ENCODE assay signal across 7 cellular contexts in genomic region chr7:101390901-101391301, GRCh38. TPM values are rescaled to one million over a fixed set of nuclear protein-coding genes. Genes with fewer than 3 reads are reported as not detected.
DNase-seq lines count a peak whose midpoint lies in the region; ATAC-seq, FAIRE-seq and TF ChIP-seq lines count a peak whose summit lies in the region.

No MANE protein-coding gene starts in this region.

- H3K4me1 Mint-ChIP-seq in progenitor cell of endocrine pancreas (ENCODE audit: low read depth): peaks cover 8% of the 10 kb centered on the region

- no peaks in the 10 kb centered on the region for H3K27me3 Mint-ChIP-seq in progenitor cell of endocrine pancreas

- H3K36me3 ChIP-seq in OCI-LY7 (ENCODE audit: insufficient read depth, low read length) (no peaks in the 10 kb centered on the region), K562 (ENCODE audit: control insufficient read depth, insufficient read depth, low read length) (no peaks in the 10 kb centered on the region)

- H3K4me3 ChIP-seq in OCI-LY7 (ENCODE audit: low read depth, low read length, poor library complexity, severe bottlenecking) (peak overlapping the region; percentile 38), K562 (no peak overlapping the region)

- no peaks in the 10 kb centered on the region for H3K9me3 ChIP-seq in OCI-LY7 (ENCODE audit: low read length)
- H3K9me3 ChIP-seq in K562 (replicated peaks; ENCODE audit: control insufficient read depth, insufficient read depth, low read depth, low read length): no peaks in the 10 kb centered on the region

- no peak for TF ChIP-seq EP300 in K562 (IDR thresholded peaks at IDR 0.05; ENCODE audit: low read length)

- no peak for TF ChIP-seq RAD21 in K562 (CRISPR knock-in tag; conservative IDR thresholded peaks at IDR 0.05 in 1 of 2, IDR thresholded peaks at IDR 0.05 in 1 of 2)

- DNase-seq in OCI-LY7 (ENCODE audit: low spot score) (peak; percentile 88), K562 (ENCODE audit: extremely low read depth in 1 of 4, low spot score in 3 of 4) (peak in 2 of 4 experiments; percentile 13 to 14), progenitor cell of endocrine pancreas (ENCODE audit: low spot score, unreplicated experiment) (no peak), NCI-H1092 (lab: John Stamatoyannopoulos, UW) (no peak), NCI-H2107 treated with DMSO at 0.1 percent for 48 hours (lab: John Stamatoyannopoulos, UW; ENCODE audit: unreplicated experiment) (no peak)

- no peaks in the 10 kb centered on the region for H3K9me2 ChIP-seq in OCI-LY7 (ENCODE audit: insufficient read depth, low read length)

- no peak overlapping the region for H3K9ac ChIP-seq in K562 (ENCODE audit: insufficient read depth in 1 of 2, low read depth in 2 of 2, low read length in 2 of 2)

- no peaks in the 10 kb centered on the region for H3K9me3 Mint-ChIP-seq in progenitor cell of endocrine pancreas (ENCODE audit: low read depth)

- POLR2A ChIA-PET in OCI-LY7 (lab: Charles Lee): interaction anchor here (1.0 kb wide), 1 partner anchor 294 kb away, joined by 3 read pairs; no protein-coding TSS in a partner anchor
- POLR2A ChIA-PET in K562 (lab: Yijun Ruan, JAX): interaction anchor here (1.1 kb wide), 1 partner anchor 8 kb away, joined by 3 read pairs; no protein-coding TSS in a partner anchor

- in situ Hi-C loops in K562 (cut with MboI): no loop called here

- peaks cover 22% of the 10 kb centered on the region for H3K4me1 ChIP-seq in OCI-LY7 (ENCODE audit: insufficient read depth, low read length, poor library complexity, severe bottlenecking)
- H3K4me1 ChIP-seq in K562 (replicated peaks in 1 of 2; ENCODE audit: control insufficient read depth in 2 of 2, insufficient read depth in 2 of 2, low read length in 2 of 2): peaks cover 0 to 5% of the 10 kb centered on the region in 2 experiments; a peak in 2 of 5 replicates

- peak overlapping the region; percentile 61; the same call in 1 of the 2 replicates for H2AFZ ChIP-seq in OCI-LY7 (ENCODE audit: low read length)
- no peak overlapping the region for H2AFZ ChIP-seq in K562 (ENCODE audit: low read depth, low read length)

- no peak for TF ChIP-seq CTCF in OCI-LY7 (conservative IDR thresholded peaks at IDR 0.05; ENCODE audit: low read length)
- no peak for TF ChIP-seq CTCF in K562 (IDR thresholded peaks at IDR 0.05 in 2 of 3, conservative IDR thresholded peaks at IDR 0.05 in 1 of 3; ENCODE audit: insufficient read depth in 2 of 3, low read depth in 1 of 3, low read length in 3 of 3)
- TF ChIP-seq CTCF in progenitor cell of endocrine pancreas (IDR thresholded peaks at IDR 0.05; ENCODE audit: unreplicated experiment): no peak

- intact Hi-C loops in OCI-LY7 (cut with micrococcal nuclease; ENCODE audit: unreplicated experiment): no loop called here
- intact Hi-C loops in K562 (cut with micrococcal nuclease): no loop called here

- FAIRE-seq in K562 (lab: Jason Lieb, UNC): no peak

- H3K4me2 ChIP-seq in OCI-LY7 (ENCODE audit: low read length): peak overlapping the region; percentile 61
- no peak overlapping the region for H3K4me2 ChIP-seq in K562 (ENCODE audit: insufficient read depth, low read length)

- no peak for TF ChIP-seq POLR2A in K562 (conservative IDR thresholded peaks at IDR 0.05)

- peak; percentile 89 for ATAC-seq in GM18873 (IDR thresholded peaks at IDR 0.05; ENCODE audit: low FRiP score, unreplicated experiment)
- ATAC-seq in HG02678 (IDR thresholded peaks at IDR 0.05; ENCODE audit: unreplicated experiment): peak; percentile 98
- peak; percentile 59 for ATAC-seq in K562

- H3K4me3 Mint-ChIP-seq in progenitor cell of endocrine pancreas (ENCODE audit: low read depth): no peak overlapping the region

- CTCF ChIA-PET in OCI-LY7 (lab: Charles Lee; ENCODE audit: unreplicated experiment) (no interaction called here), K562 (lab: Yijun Ruan, JAX; ENCODE audit: low intra/inter-chr PET ratio) (no interaction called here)

- H3K79me2 ChIP-seq in OCI-LY7 (ENCODE audit: insufficient read depth, low read depth, low read length) (no peaks in the 10 kb centered on the region), K562 (ENCODE audit: control insufficient read depth, insufficient read depth, low read length) (no peaks in the 10 kb centered on the region)

- BruUV-seq in OCI-LY7 (replicated peaks; lab: Mats Ljungman, UMichigan) (no TSS peak), K562 (replicated peaks; lab: Mats Ljungman, UMichigan) (no TSS peak)

- H3K27ac Mint-ChIP-seq in progenitor cell of endocrine pancreas: peak overlapping the region; percentile 52

- H4K20me1 ChIP-seq in OCI-LY7 (ENCODE audit: insufficient read depth, low read length): no peaks in the 10 kb centered on the region
- no peaks in the 10 kb centered on the region for H4K20me1 ChIP-seq in K562 (replicated peaks; ENCODE audit: control insufficient read depth, insufficient read depth, low read length)

- H3K27me3 ChIP-seq in K562 (ENCODE audit: control insufficient read depth in 2 of 2, insufficient read depth in 2 of 2, low read length in 2 of 2): peaks cover 26 to 63% of the 10 kb centered on the region in 2 experiments

- WGBS in K562 (ENCODE audit: insufficient coverage, low coverage, missing lambda C conversion rate): under 1% methylated on average over 7 of the region's 7 CpGs

- no peaks in the 10 kb centered on the region for H3K36me3 Mint-ChIP-seq in progenitor cell of endocrine pancreas (ENCODE audit: insufficient read depth)

- H3K27ac ChIP-seq in OCI-LY7 (ENCODE audit: low read depth, low read length, poor library complexity, severe bottlenecking) (peak overlapping the region; percentile 56), K562 (ENCODE audit: extremely low read depth, low read depth, low read length) (no peak overlapping the region)

- H3K9me1 ChIP-seq in K562 (ENCODE audit: control insufficient read depth, insufficient read depth, low read length): no peaks in the 10 kb centered on the region

TF ChIP-seq in K562, 482 proteins besides CTCF, POLR2A, EP300 and RAD21:
- TF ChIP-seq NR2C2 (CRISPR knock-in tag; IDR thresholded peaks at IDR 0.05) (no peak), NR2C2 (tag; IDR thresholded peaks at IDR 0.05) (peak; percentile 55; the same call in 1 of the 2 replicates), ZNF699 (CRISPR knock-in tag; IDR thresholded peaks at IDR 0.05; ENCODE audit: insufficient replicate concordance) (no peak)

RNA-seq across cellular contexts. Expression of gene COL26A1, which starts 28.2 kb away (rescaled TPM):
- not detected in 2 replicates for total RNA-seq in OCI-LY7 (2014; rRNA removed; shearing (Covaris generic))
- total RNA-seq in OCI-LY7 (2022): not detected in 2 replicates
- not detected in 2 replicates for total RNA-seq in K562 (2011; cell fraction: chromatin; rRNA removed; ENCODE audit: low replicate concordance)
- total RNA-seq in K562 (2011; cell fraction: nucleolus; rRNA removed): not detected in 2 replicates
- total RNA-seq in K562 (2011; cell fraction: nucleoplasm; rRNA removed): not detected in 2 replicates
- total RNA-seq in K562 (2014; rRNA removed): 0.05 and 0.12 TPM in 2 replicates
- total RNA-seq in K562 (2014; rRNA removed; fragmentation: Illumina TruSeq; extraction: Trizol): not detected in 2 replicates
- not detected in 2 replicates for total RNA-seq in K562 (2015; rRNA removed; fragmentation: Illumina TruSeq; extraction: Trizol)
- 0.09 and 0.16 TPM in 2 replicates for total RNA-seq in K562 (2021)
- 0.04 TPM in 1 of 2 replicates, not detected in the other for polyA plus RNA-seq in K562 (2011; rRNA removed)
- 0.01 TPM in 1 of 2 replicates, not detected in the other for polyA plus RNA-seq in K562 (2011; cell fraction: cytosol; rRNA removed)
- polyA plus RNA-seq in K562 (2011; cell fraction: nucleus; rRNA removed): 0.07 and 0.11 TPM in 2 replicates
- 0.17 and 0.50 TPM in 2 replicates for polyA plus RNA-seq in K562 (2012)
- polyA plus RNA-seq in K562 (2014; fragmentation: Illumina TruSeq; extraction: Trizol): 0.39 TPM in 1 of 2 replicates, not detected in the other
- polyA plus RNA-seq in K562 (2014; fragmentation: Nextera tagmentation; extraction: Ambion mirVana): not detected
- polyA plus RNA-seq in K562 (2014; rRNA removed): 0.04 TPM in 1 of 2 replicates, not detected in the other
- polyA minus RNA-seq in K562 (2011; rRNA and poly(A)+ RNA removed): not detected in 2 replicates
- polyA minus RNA-seq in K562 (2011; cell fraction: cytosol; rRNA and poly(A)+ RNA removed): not detected in 2 replicates
- not detected in 2 replicates for polyA minus RNA-seq in K562 (2011; cell fraction: nucleus; rRNA and poly(A)+ RNA removed)
- total RNA-seq in progenitor cell of endocrine pancreas: 44.5 and 46.2 TPM in 2 replicates

Comparison
In these comparisons a context has a peak if more than half of its experiments do, and no peak if none do; other contexts are left out.
1. RNA of gene COL26A1, which starts 28.2 kb away (total RNA-seq): 44.5 to 46.2 TPM in progenitor cell of endocrine pancreas; 0.05 to 0.16 TPM in K562 and not detected in OCI-LY7; every median in the first group is over 10 times any median in the second.
2. Peak in every context shown above with its lines, with median percentiles within 50 percentile points of each other: ATAC-seq.